7 cellular contexts compared by ENCODE assay signal in genomic region chr7:85062651-85063050, GRCh38.
"Had no signal": no experiment of that assay in that cellular context is flagged by ENCODE, and none has a peak within 500 bp of the region (broad histone marks: within the 10 kb centered on the region; RNA-seq: fewer than 3 reads in every experiment).

No MANE protein-coding gene starts in this region.

- FAIRE-seq: HepG2, HTR-8/SVneo had no signal

- H3K36me3 Mint-ChIP-seq: IgD-negative memory B cell had no signal

- DNase-seq: IMR-90, KBM-7 had no signal

- H3K4me3 ChIP-seq: K562 had no signal

- H3K4me3 Mint-ChIP-seq: IgD-negative memory B cell had no signal

- H3K4me1 Mint-ChIP-seq: IgD-negative memory B cell had no signal

- H3K27ac ChIP-seq: HL-60 had no signal

- H3K27ac Mint-ChIP-seq: IgD-negative memory B cell had no signal

- H3K27me3 Mint-ChIP-seq: IgD-negative memory B cell had no signal

- H3K9me3 Mint-ChIP-seq: IgD-negative memory B cell had no signal
